ENCODE assay signal across 1 cellular context in genomic region chr12:93183940-93184663, GRCh38.
TF ChIP-seq lines count a peak whose summit lies in the region.

No MANE protein-coding gene starts in this region.

TF ChIP-seq in GM12878, 131 proteins besides CTCF, POLR2A, EP300 and RAD21 (continued from another document and continues in another):
- TF ChIP-seq BHLHE40 (IDR thresholded peaks at IDR 0.05; ENCODE audit: borderline replicate concordance in 1 of 2, low read depth in 2 of 2, low read length in 1 of 2) (no peak), WRNIP1 (IDR thresholded peaks at IDR 0.05; ENCODE audit: borderline replicate concordance, low read depth, low read length) (no peak), USF2 (IDR thresholded peaks at IDR 0.05; ENCODE audit: borderline replicate concordance, low read depth, low read length) (no peak), ZNF622 (IDR thresholded peaks at IDR 0.05) (no peak), RUNX3 (IDR thresholded peaks at IDR 0.05; ENCODE audit: low read length) (peak; percentile 72), KLF5 (IDR thresholded peaks at IDR 0.05; ENCODE audit: partially characterized antibody) (no peak), MAX (IDR thresholded peaks at IDR 0.05; ENCODE audit: low read depth, low read length) (no peak), SIN3A (IDR thresholded peaks at IDR 0.05; ENCODE audit: low read depth, low read length) (no peak), PKNOX1 (IDR thresholded peaks at IDR 0.05) (peak; percentile 53; the same call in 1 of the 2 replicates), POLR2AphosphoS5 (IDR thresholded peaks at IDR 0.05; ENCODE audit: low read length) (0 out of 2 replicates have a peak, but pooled peaks have one; percentile 45), STAT1 (conservative IDR thresholded peaks at IDR 0.05) (no peak), ZNF24 (IDR thresholded peaks at IDR 0.05) (no peak), NBN (IDR thresholded peaks at IDR 0.05) (peak; percentile 97), EED (IDR thresholded peaks at IDR 0.05; ENCODE audit: low read depth) (peak; percentile 93), TCF12 (IDR thresholded peaks at IDR 0.05; ENCODE audit: low read depth, low read length) (no peak), EZH2 (IDR thresholded peaks at IDR 0.05; ENCODE audit: borderline replicate concordance, control insufficient read depth, low read depth, low read length) (no peak), RCOR1 (conservative IDR thresholded peaks at IDR 0.05; ENCODE audit: low read depth, low read length) (no peak), ZSCAN29 (IDR thresholded peaks at IDR 0.05) (no peak), NR2C2 (IDR thresholded peaks at IDR 0.05; ENCODE audit: borderline replicate concordance, control insufficient read depth, insufficient read length, low read depth) (no peak), IRF4 (IDR thresholded peaks at IDR 0.05; ENCODE audit: low read depth, low read length) (no peak; the same call in none of the 2 replicates), CHD1 (IDR thresholded peaks at IDR 0.05; ENCODE audit: low read depth, low read length) (no peak), MTA3 (IDR thresholded peaks at IDR 0.05; ENCODE audit: borderline replicate concordance, low read length) (peak; percentile 89; the same call in 1 of the 2 replicates), SMAD1 (IDR thresholded peaks at IDR 0.05; ENCODE audit: low read depth, partially characterized antibody) (no peak), CREM (IDR thresholded peaks at IDR 0.05; ENCODE audit: low read depth) (peak; percentile 84), ASH2L (IDR thresholded peaks at IDR 0.05; ENCODE audit: borderline replicate concordance, low read depth) (0 out of 2 replicates have a peak, but pooled peaks have one; percentile 54), ZNF687 (IDR thresholded peaks at IDR 0.05) (peak; percentile 87)
- TF ChIP-seq, protein P1, sequence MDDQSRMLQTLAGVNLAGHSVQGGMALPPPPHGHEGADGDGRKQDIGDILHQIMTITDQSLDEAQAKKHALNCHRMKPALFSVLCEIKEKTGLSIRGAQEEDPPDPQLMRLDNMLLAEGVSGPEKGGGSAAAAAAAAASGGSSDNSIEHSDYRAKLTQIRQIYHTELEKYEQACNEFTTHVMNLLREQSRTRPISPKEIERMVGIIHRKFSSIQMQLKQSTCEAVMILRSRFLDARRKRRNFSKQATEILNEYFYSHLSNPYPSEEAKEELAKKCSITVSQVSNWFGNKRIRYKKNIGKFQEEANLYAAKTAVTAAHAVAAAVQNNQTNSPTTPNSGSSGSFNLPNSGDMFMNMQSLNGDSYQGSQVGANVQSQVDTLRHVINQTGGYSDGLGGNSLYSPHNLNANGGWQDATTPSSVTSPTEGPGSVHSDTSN (IDR thresholded peaks at IDR 0.05; ENCODE audit: insufficient replicate concordance, low read depth, low read length): peak; percentile 22
- TF ChIP-seq, protein P2, sequence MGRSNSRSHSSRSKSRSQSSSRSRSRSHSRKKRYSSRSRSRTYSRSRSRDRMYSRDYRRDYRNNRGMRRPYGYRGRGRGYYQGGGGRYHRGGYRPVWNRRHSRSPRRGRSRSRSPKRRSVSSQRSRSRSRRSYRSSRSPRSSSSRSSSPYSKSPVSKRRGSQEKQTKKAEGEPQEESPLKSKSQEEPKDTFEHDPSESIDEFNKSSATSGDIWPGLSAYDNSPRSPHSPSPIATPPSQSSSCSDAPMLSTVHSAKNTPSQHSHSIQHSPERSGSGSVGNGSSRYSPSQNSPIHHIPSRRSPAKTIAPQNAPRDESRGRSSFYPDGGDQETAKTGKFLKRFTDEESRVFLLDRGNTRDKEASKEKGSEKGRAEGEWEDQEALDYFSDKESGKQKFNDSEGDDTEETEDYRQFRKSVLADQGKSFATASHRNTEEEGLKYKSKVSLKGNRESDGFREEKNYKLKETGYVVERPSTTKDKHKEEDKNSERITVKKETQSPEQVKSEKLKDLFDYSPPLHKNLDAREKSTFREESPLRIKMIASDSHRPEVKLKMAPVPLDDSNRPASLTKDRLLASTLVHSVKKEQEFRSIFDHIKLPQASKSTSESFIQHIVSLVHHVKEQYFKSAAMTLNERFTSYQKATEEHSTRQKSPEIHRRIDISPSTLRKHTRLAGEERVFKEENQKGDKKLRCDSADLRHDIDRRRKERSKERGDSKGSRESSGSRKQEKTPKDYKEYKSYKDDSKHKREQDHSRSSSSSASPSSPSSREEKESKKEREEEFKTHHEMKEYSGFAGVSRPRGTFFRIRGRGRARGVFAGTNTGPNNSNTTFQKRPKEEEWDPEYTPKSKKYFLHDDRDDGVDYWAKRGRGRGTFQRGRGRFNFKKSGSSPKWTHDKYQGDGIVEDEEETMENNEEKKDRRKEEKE (IDR thresholded peaks at IDR 0.05): no peak
- TF ChIP-seq, protein P3, sequence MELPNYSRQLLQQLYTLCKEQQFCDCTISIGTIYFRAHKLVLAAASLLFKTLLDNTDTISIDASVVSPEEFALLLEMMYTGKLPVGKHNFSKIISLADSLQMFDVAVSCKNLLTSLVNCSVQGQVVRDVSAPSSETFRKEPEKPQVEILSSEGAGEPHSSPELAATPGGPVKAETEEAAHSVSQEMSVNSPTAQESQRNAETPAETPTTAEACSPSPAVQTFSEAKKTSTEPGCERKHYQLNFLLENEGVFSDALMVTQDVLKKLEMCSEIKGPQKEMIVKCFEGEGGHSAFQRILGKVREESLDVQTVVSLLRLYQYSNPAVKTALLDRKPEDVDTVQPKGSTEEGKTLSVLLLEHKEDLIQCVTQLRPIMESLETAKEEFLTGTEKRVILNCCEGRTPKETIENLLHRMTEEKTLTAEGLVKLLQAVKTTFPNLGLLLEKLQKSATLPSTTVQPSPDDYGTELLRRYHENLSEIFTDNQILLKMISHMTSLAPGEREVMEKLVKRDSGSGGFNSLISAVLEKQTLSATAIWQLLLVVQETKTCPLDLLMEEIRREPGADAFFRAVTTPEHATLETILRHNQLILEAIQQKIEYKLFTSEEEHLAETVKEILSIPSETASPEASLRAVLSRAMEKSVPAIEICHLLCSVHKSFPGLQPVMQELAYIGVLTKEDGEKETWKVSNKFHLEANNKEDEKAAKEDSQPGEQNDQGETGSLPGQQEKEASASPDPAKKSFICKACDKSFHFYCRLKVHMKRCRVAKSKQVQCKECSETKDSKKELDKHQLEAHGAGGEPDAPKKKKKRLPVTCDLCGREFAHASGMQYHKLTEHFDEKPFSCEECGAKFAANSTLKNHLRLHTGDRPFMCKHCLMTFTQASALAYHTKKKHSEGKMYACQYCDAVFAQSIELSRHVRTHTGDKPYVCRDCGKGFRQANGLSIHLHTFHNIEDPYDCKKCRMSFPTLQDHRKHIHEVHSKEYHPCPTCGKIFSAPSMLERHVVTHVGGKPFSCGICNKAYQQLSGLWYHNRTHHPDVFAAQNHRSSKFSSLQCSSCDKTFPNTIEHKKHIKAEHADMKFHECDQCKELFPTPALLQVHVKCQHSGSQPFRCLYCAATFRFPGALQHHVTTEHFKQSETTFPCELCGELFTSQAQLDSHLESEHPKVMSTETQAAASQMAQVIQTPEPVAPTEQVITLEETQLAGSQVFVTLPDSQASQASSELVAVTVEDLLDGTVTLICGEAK (IDR thresholded peaks at IDR 0.05; ENCODE audit: borderline replicate concordance): no peak; the same call in 1 of the 2 replicates
- TF ChIP-seq, protein P4, sequence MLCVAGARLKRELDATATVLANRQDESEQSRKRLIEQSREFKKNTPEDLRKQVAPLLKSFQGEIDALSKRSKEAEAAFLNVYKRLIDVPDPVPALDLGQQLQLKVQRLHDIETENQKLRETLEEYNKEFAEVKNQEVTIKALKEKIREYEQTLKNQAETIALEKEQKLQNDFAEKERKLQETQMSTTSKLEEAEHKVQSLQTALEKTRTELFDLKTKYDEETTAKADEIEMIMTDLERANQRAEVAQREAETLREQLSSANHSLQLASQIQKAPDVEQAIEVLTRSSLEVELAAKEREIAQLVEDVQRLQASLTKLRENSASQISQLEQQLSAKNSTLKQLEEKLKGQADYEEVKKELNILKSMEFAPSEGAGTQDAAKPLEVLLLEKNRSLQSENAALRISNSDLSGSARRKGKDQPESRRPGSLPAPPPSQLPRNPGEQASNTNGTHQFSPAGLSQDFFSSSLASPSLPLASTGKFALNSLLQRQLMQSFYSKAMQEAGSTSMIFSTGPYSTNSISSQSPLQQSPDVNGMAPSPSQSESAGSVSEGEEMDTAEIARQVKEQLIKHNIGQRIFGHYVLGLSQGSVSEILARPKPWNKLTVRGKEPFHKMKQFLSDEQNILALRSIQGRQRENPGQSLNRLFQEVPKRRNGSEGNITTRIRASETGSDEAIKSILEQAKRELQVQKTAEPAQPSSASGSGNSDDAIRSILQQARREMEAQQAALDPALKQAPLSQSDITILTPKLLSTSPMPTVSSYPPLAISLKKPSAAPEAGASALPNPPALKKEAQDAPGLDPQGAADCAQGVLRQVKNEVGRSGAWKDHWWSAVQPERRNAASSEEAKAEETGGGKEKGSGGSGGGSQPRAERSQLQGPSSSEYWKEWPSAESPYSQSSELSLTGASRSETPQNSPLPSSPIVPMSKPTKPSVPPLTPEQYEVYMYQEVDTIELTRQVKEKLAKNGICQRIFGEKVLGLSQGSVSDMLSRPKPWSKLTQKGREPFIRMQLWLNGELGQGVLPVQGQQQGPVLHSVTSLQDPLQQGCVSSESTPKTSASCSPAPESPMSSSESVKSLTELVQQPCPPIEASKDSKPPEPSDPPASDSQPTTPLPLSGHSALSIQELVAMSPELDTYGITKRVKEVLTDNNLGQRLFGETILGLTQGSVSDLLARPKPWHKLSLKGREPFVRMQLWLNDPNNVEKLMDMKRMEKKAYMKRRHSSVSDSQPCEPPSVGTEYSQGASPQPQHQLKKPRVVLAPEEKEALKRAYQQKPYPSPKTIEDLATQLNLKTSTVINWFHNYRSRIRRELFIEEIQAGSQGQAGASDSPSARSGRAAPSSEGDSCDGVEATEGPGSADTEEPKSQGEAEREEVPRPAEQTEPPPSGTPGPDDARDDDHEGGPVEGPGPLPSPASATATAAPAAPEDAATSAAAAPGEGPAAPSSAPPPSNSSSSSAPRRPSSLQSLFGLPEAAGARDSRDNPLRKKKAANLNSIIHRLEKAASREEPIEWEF (IDR thresholded peaks at IDR 0.05; ENCODE audit: insufficient replicate concordance, low read depth, low read length): no peak
- TF ChIP-seq, protein P5, sequence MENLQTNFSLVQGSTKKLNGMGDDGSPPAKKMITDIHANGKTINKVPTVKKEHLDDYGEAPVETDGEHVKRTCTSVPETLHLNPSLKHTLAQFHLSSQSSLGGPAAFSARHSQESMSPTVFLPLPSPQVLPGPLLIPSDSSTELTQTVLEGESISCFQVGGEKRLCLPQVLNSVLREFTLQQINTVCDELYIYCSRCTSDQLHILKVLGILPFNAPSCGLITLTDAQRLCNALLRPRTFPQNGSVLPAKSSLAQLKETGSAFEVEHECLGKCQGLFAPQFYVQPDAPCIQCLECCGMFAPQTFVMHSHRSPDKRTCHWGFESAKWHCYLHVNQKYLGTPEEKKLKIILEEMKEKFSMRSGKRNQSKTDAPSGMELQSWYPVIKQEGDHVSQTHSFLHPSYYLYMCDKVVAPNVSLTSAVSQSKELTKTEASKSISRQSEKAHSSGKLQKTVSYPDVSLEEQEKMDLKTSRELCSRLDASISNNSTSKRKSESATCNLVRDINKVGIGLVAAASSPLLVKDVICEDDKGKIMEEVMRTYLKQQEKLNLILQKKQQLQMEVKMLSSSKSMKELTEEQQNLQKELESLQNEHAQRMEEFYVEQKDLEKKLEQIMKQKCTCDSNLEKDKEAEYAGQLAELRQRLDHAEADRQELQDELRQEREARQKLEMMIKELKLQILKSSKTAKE (IDR thresholded peaks at IDR 0.05; ENCODE audit: low read depth, poor library complexity, severe bottlenecking): peak; percentile 61
